Comparison of ENCODE assay signal across 9 cellular contexts in genomic region chr1:12601690-12602632, GRCh38. TPM values are rescaled to one million over a fixed set of nuclear protein-coding genes. Genes with fewer than 3 reads are reported as not detected.
DNase-seq lines count a peak whose midpoint lies in the region; ATAC-seq and TF ChIP-seq lines count a peak whose summit lies in the region.
"Had no signal": no experiment of that assay in that cellular context is flagged by ENCODE, and none has a peak within 500 bp of the region (broad histone marks: within the 10 kb centered on the region; RNA-seq: fewer than 3 reads in every experiment).

No MANE protein-coding gene starts in this region.

- no peak overlapping the region for H3K9ac ChIP-seq in colonic mucosa (ENCODE audit: low read depth in 2 of 2, low read length in 2 of 2)

- no peak for TF ChIP-seq CTCF in colonic mucosa (IDR thresholded peaks at IDR 0.05)

- H3K9me3 ChIP-seq in CD4-positive, CD25-positive, alpha-beta regulatory T cell (ENCODE audit: control insufficient read depth in 2 of 2, low read length in 2 of 2): no peaks in the 10 kb centered on the region
- no peaks in the 10 kb centered on the region for H3K9me3 ChIP-seq in colonic mucosa

- H3K4me1 Mint-ChIP-seq in CD4-positive, CD25-positive, alpha-beta regulatory T cell: peaks cover 10 to 72% (median 25%) of the 10 kb centered on the region in 4 donors
- peaks cover 59 to 69% of the 10 kb centered on the region in 2 donors for H3K4me1 Mint-ChIP-seq in natural killer cell treated with Interleukin-12 subunit alpha and Interleukin-12 subunit beta and Interleukin-15 and Interleukin-18, amount 100 ng/mL, for 72 hours (ENCODE audit: low read depth in 2 of 2)

- H3K27ac Mint-ChIP-seq in CD4-positive, CD25-positive, alpha-beta regulatory T cell: peak overlapping the region in 2 of 3 donors; percentile 65 to 84
- H3K27ac Mint-ChIP-seq in natural killer cell treated with Interleukin-12 subunit alpha and Interleukin-12 subunit beta and Interleukin-15 and Interleukin-18, amount 100 ng/mL, for 72 hours: peak overlapping the region; percentile 51 to 97

- peak overlapping the region in 1 of 4 donors; percentile 41 for H3K4me3 Mint-ChIP-seq in CD4-positive, CD25-positive, alpha-beta regulatory T cell
- H3K4me3 Mint-ChIP-seq in natural killer cell treated with Interleukin-12 subunit alpha and Interleukin-12 subunit beta and Interleukin-15 and Interleukin-18, amount 100 ng/mL, for 72 hours: peak overlapping the region; percentile 45

- H3K9me3 Mint-ChIP-seq in CD4-positive, CD25-positive, alpha-beta regulatory T cell: peaks cover 0 to 2% (median 0%) of the 10 kb centered on the region in 7 donors
- H3K9me3 Mint-ChIP-seq in natural killer cell treated with Interleukin-12 subunit alpha and Interleukin-12 subunit beta and Interleukin-15 and Interleukin-18, amount 100 ng/mL, for 72 hours: no peaks in the 10 kb centered on the region

- ATAC-seq in CD4-positive, CD25-positive, alpha-beta regulatory T cell (ENCODE audit: low read depth in 2 of 2): no peak
- peak; percentile 34 to 58 for ATAC-seq in natural killer cell treated with Interleukin-12 subunit alpha and Interleukin-12 subunit beta and Interleukin-15 and Interleukin-18, amount 100 ng/mL, for 72 hours
- no peak for ATAC-seq in GM21737 (IDR thresholded peaks at IDR 0.05; ENCODE audit: unreplicated experiment)

- no peaks in the 10 kb centered on the region for H3K36me3 Mint-ChIP-seq in CD4-positive, CD25-positive, alpha-beta regulatory T cell
- H3K36me3 Mint-ChIP-seq in natural killer cell treated with Interleukin-12 subunit alpha and Interleukin-12 subunit beta and Interleukin-15 and Interleukin-18, amount 100 ng/mL, for 72 hours: no peaks in the 10 kb centered on the region

- H3K4me3 ChIP-seq in CD4-positive, CD25-positive, alpha-beta regulatory T cell (ENCODE audit: low read depth, low read length): no peak overlapping the region
- H3K4me3 ChIP-seq in colonic mucosa: no peak overlapping the region

- intact Hi-C loops in colonic mucosa (cut with DNase I): no loop called here

- no peaks in the 10 kb centered on the region for H3K27me3 ChIP-seq in CD4-positive, CD25-positive, alpha-beta regulatory T cell (ENCODE audit: control insufficient read depth, insufficient read depth, low read length)
- H3K27me3 ChIP-seq in colonic mucosa: no peaks in the 10 kb centered on the region

- no peaks in the 10 kb centered on the region for H3K36me3 ChIP-seq in CD4-positive, CD25-positive, alpha-beta regulatory T cell (ENCODE audit: control insufficient read depth, insufficient read depth, low read length)
- H3K36me3 ChIP-seq in colonic mucosa: no peaks in the 10 kb centered on the region

- no peak for DNase-seq in CD4-positive, CD25-positive, alpha-beta regulatory T cell
- peak; percentile 68 for DNase-seq in NCI-H226
- DNase-seq in colonic mucosa: peak; percentile 32
- DNase-seq in natural killer cell treated with Interleukin-12 subunit alpha and Interleukin-12 subunit beta and Interleukin-15 and Interleukin-18, amount 100 ng/mL, for 72 hours (ENCODE audit: low spot score): peak; percentile 78
- no peak for DNase-seq in effector CD8-positive, alpha-beta T cell (lab: John Stamatoyannopoulos, UW)
- DNase-seq in HPDE6-E6E7 (ENCODE audit: extremely low spot score): no peak
- DNase-seq in activated CD4-positive, CD25-positive, alpha-beta regulatory T cell (lab: John Stamatoyannopoulos, UW): no peak

- H3K27ac ChIP-seq in CD4-positive, CD25-positive, alpha-beta regulatory T cell (ENCODE audit: insufficient read depth, low read length, poor library complexity, severe bottlenecking): no peak overlapping the region
- H3K27ac ChIP-seq in colonic mucosa: no peak overlapping the region

- H3K27me3 Mint-ChIP-seq in CD4-positive, CD25-positive, alpha-beta regulatory T cell: peaks cover 18% of the 10 kb centered on the region
- no peaks in the 10 kb centered on the region for H3K27me3 Mint-ChIP-seq in natural killer cell treated with Interleukin-12 subunit alpha and Interleukin-12 subunit beta and Interleukin-15 and Interleukin-18, amount 100 ng/mL, for 72 hours

- peaks cover 17% of the 10 kb centered on the region for H3K4me1 ChIP-seq in CD4-positive, CD25-positive, alpha-beta regulatory T cell (ENCODE audit: control insufficient read depth, insufficient read depth, low read length, poor library complexity, severe bottlenecking)
- peaks cover 31% of the 10 kb centered on the region for H3K4me1 ChIP-seq in colonic mucosa

RNA-seq across cellular contexts. Expression of gene DHRS3, which starts 16.0 kb away (rescaled TPM):
- 15.2 TPM for total RNA-seq in CD4-positive, CD25-positive, alpha-beta regulatory T cell
- polyA plus RNA-seq in CD4-positive, CD25-positive, alpha-beta regulatory T cell: 10 to 100 TPM in 3 of 4 donors, 1 to 10 TPM in 1; 8.8 to 25.6 (median 16.1) TPM
- total RNA-seq in colonic mucosa: 100 to 1,000 TPM in 1 of 2 donors, 10 to 100 TPM in 1; 69.6 to 120 TPM
- 100 to 1,000 TPM in 1 of 2 donors, 10 to 100 TPM in 1; 96.6 to 178 TPM for total RNA-seq in natural killer cell treated with Interleukin-12 subunit alpha and Interleukin-12 subunit beta and Interleukin-15 and Interleukin-18, amount 100 ng/mL, for 72 hours

RNA-seq across cellular contexts. Expression of gene AADACL4, which starts 41.9 kb away (rescaled TPM):
- not detected for total RNA-seq in CD4-positive, CD25-positive, alpha-beta regulatory T cell
- polyA plus RNA-seq in CD4-positive, CD25-positive, alpha-beta regulatory T cell: not detected
- total RNA-seq in colonic mucosa: not detected
- not detected for total RNA-seq in natural killer cell treated with Interleukin-12 subunit alpha and Interleukin-12 subunit beta and Interleukin-15 and Interleukin-18, amount 100 ng/mL, for 72 hours
- total RNA-seq: mononuclear cell had no signal

Comparison
In these comparisons a context has a peak if more than half of its experiments do, and no peak if none do; other contexts are left out.
1. ATAC-seq: peak in natural killer cell treated with Interleukin-12 subunit alpha and Interleukin-12 subunit beta and Interleukin-15 and Interleukin-18, amount 100 ng/mL, for 72 hours (2 of 2); none in CD4-positive, CD25-positive, alpha-beta regulatory T cell (0 of 2) and GM21737 (single experiment).
2. DNase-seq: peak in NCI-H226 (single experiment), colonic mucosa (single experiment) and natural killer cell treated with Interleukin-12 subunit alpha and Interleukin-12 subunit beta and Interleukin-15 and Interleukin-18, amount 100 ng/mL, for 72 hours (single experiment); none in CD4-positive, CD25-positive, alpha-beta regulatory T cell (0 of 3), effector CD8-positive, alpha-beta T cell (single experiment), HPDE6-E6E7 (single experiment) and activated CD4-positive, CD25-positive, alpha-beta regulatory T cell (0 of 4).